ENCODE assay signal across 14 cellular contexts in genomic region chr15:52440414-52440813, GRCh38.
DNase-seq lines count a peak whose midpoint lies in the region; ATAC-seq, FAIRE-seq and TF ChIP-seq lines count a peak whose summit lies in the region.
"Had no signal": no experiment of that assay in that cellular context is flagged by ENCODE, and none has a peak within 500 bp of the region (broad histone marks: within the 10 kb centered on the region; RNA-seq: fewer than 3 reads in every experiment).

No MANE protein-coding gene starts in this region.

- intact Hi-C loops in HCT116 (cut with micrococcal nuclease): no loop called here

- H3K27me3 ChIP-seq in HCT116 (ENCODE audit: insufficient read depth, low read length) (no peaks in the 10 kb centered on the region), mesendoderm (ENCODE audit: insufficient read depth, low read length, poor library complexity) (no peaks in the 10 kb centered on the region), MG63 (no peaks in the 10 kb centered on the region)
- H3K27me3 ChIP-seq: hepatocyte had no signal

- H2BK15ac ChIP-seq in mesendoderm (replicated peaks; ENCODE audit: low read depth): no peak overlapping the region

- H3K79me2 ChIP-seq in HCT116 (ENCODE audit: insufficient read depth, low read length) (no peaks in the 10 kb centered on the region), mesendoderm (ENCODE audit: control insufficient read depth, insufficient read depth, low read length) (no peaks in the 10 kb centered on the region)
- H3K79me2 ChIP-seq: hepatocyte had no signal

- no peak overlapping the region for H3K56ac ChIP-seq in mesendoderm (ENCODE audit: low read length)

- H3K4me1 ChIP-seq in A549 (peaks cover 41% of the 10 kb centered on the region), HCT116 (ENCODE audit: control insufficient read depth in 1 of 2, insufficient read depth in 2 of 2, low read length in 2 of 2) (peaks cover 13 to 17% of the 10 kb centered on the region in 2 experiments), mesendoderm (ENCODE audit: control insufficient read depth, low read depth, low read length) (no peaks in the 10 kb centered on the region)

- no peak overlapping the region for H2AFZ ChIP-seq in HCT116 (ENCODE audit: low read depth, low read length, poor library complexity, severe bottlenecking)
- H2AFZ ChIP-seq: hepatocyte had no signal

- H2BK120ac ChIP-seq in mesendoderm (ENCODE audit: low read depth, low read length): no peak overlapping the region

- H3K79me1 ChIP-seq in mesendoderm (ENCODE audit: low read length): no peaks in the 10 kb centered on the region

- H2BK5ac ChIP-seq in mesendoderm (ENCODE audit: low read length): no peak overlapping the region

- no peaks in the 10 kb centered on the region for H4K20me1 ChIP-seq in HCT116 (ENCODE audit: insufficient read depth)

- H3K27me3 Mint-ChIP-seq in activated T-cell treated with anti-CD3 and anti-CD28 coated beads, Interleukin-2, amount 50 U/mL, for 72 hours (ENCODE audit: low read depth): no peaks in the 10 kb centered on the region

- H3K36me3 ChIP-seq in HCT116 (ENCODE audit: control insufficient read depth in 1 of 2, insufficient read depth in 2 of 2, low read length in 2 of 2) (no peaks in the 10 kb centered on the region), mesendoderm (ENCODE audit: control insufficient read depth, insufficient read depth, low read length) (no peaks in the 10 kb centered on the region), MG63 (no peaks in the 10 kb centered on the region)
- H3K36me3 ChIP-seq: thoracic aorta had no signal

- H2AK5ac ChIP-seq in mesendoderm (ENCODE audit: low read length): no peak overlapping the region

- POLR2A ChIA-PET in A549 (lab: Yijun Ruan, JAX): no interaction called here
- POLR2A ChIA-PET in HCT116 (lab: Charles Lee): no interaction called here

- H3K36me3 Mint-ChIP-seq in activated T-cell treated with anti-CD3 and anti-CD28 coated beads, Interleukin-2, amount 50 U/mL, for 72 hours (ENCODE audit: insufficient read depth in 2 of 2): no peaks in the 10 kb centered on the region

- TF ChIP-seq POLR2A in A549 (IDR thresholded peaks at IDR 0.05; ENCODE audit: low read length) (no peak), HCT116 (IDR thresholded peaks at IDR 0.05; ENCODE audit: borderline replicate concordance, extremely low read depth, insufficient read depth, insufficient read length) (no peak)

- RAD21 ChIA-PET in HCT116 (lab: Charles Lee; ENCODE audit: low non-redundant PET in 1 of 2, low total read pairs in 2 of 2, uncharacterized antibody in 2 of 2, unreplicated experiment in 2 of 2): no interaction called here

- peaks cover 27% of the 10 kb centered on the region for H3K4me1 Mint-ChIP-seq in activated T-cell treated with anti-CD3 and anti-CD28 coated beads, Interleukin-2, amount 50 U/mL, for 72 hours (ENCODE audit: low read depth)

- no peak overlapping the region for H4K5ac ChIP-seq in mesendoderm (ENCODE audit: low read length)

- no peak for TF ChIP-seq CTCF in A549 (IDR thresholded peaks at IDR 0.05)
- TF ChIP-seq CTCF in HCT116 (IDR thresholded peaks at IDR 0.05 in 2 of 3, conservative IDR thresholded peaks at IDR 0.05 in 1 of 3; ENCODE audit: borderline replicate concordance in 1 of 3, insufficient read depth in 1 of 3, low read depth in 2 of 3, low read length in 2 of 3): no peak

- 0 out of 6 replicates have a peak overlapping the region, but pooled peaks of 1 of the 2 experiments have one; percentile 4 for H3K27ac ChIP-seq in A549
- no peak overlapping the region for H3K27ac ChIP-seq in HCT116 (ENCODE audit: low read depth, low read length)
- no peak overlapping the region for H3K27ac ChIP-seq in mesendoderm (ENCODE audit: low read depth, low read length)
- H3K27ac ChIP-seq: hepatocyte, thoracic aorta had no signal

- WGBS in A549 (ENCODE audit: missing lambda C conversion rate): 61% methylated on average over 4 of the region's 4 CpGs
- no CpG with 5 or more reads among the region's 4 CpGs for WGBS in mesendoderm (ENCODE audit: extremely low coverage, insufficient coverage, low lambda C conversion rate)

- CTCF ChIA-PET in A549 (lab: Yijun Ruan, JAX): interaction anchor here (0.7 to 2.2 kb wide), 2 partner anchors 184 to 186 kb away, joined by 3 to 6 read pairs; no protein-coding TSS in a partner anchor
- CTCF ChIA-PET in HCT116 (lab: Charles Lee): no interaction called here

- no peak overlapping the region for H3K18ac ChIP-seq in mesendoderm (ENCODE audit: low read length)

- no TSS peak for BruUV-seq in HCT116 (replicated peaks; lab: Mats Ljungman, UMichigan)

- TF ChIP-seq RAD21 in A549 (conservative IDR thresholded peaks at IDR 0.05 in 1 of 2, IDR thresholded peaks at IDR 0.05 in 1 of 2): no peak
- TF ChIP-seq RAD21 in HCT116 (IDR thresholded peaks at IDR 0.05; ENCODE audit: low read depth): no peak

- ATAC-seq in A549 (peak in 1 of 2 experiments; percentile 71; a peak in 3 of 6 replicates), HCT116 (peak; percentile 87)
- peak; percentile 86 to 96 for ATAC-seq in activated T-cell treated with anti-CD3 and anti-CD28 coated beads, Interleukin-2, amount 50 U/mL, for 72 hours (replicated peaks in 1 of 2)

- H3K4me3 ChIP-seq in A549 (no peak overlapping the region), HCT116 (replicated peaks in 1 of 2; ENCODE audit: low read depth in 1 of 2, low read length in 2 of 2) (no peak overlapping the region), mesendoderm (ENCODE audit: low read length) (no peak overlapping the region), MG63 (no peak overlapping the region)
- H3K4me3 ChIP-seq: hepatocyte, thoracic aorta had no signal

- H3K9me3 ChIP-seq in A549 (no peaks in the 10 kb centered on the region), HCT116 (ENCODE audit: control insufficient read depth in 1 of 2, insufficient read depth in 1 of 2, low read depth in 1 of 2, low read length in 2 of 2) (no peaks in the 10 kb centered on the region), MG63 (no peaks in the 10 kb centered on the region)
- H3K9me3 ChIP-seq: thoracic aorta had no signal

- H3K4me2 ChIP-seq in A549: 0 out of 3 replicates have a peak overlapping the region, but pooled peaks have one; percentile 6
- peak overlapping the region; percentile 44 for H3K4me2 ChIP-seq in HCT116 (ENCODE audit: low read length)
- no peak overlapping the region for H3K4me2 ChIP-seq in mesendoderm (ENCODE audit: low read length)
- H3K4me2 ChIP-seq: hepatocyte had no signal

- H4K8ac ChIP-seq in mesendoderm (ENCODE audit: low read depth, low read length): no peak overlapping the region

- TF ChIP-seq EP300 in A549 (IDR thresholded peaks at IDR 0.05): no peak

- H3K9me3 Mint-ChIP-seq in activated T-cell treated with anti-CD3 and anti-CD28 coated beads, Interleukin-2, amount 50 U/mL, for 72 hours: no peaks in the 10 kb centered on the region

- no peak overlapping the region for H3K4ac ChIP-seq in mesendoderm (ENCODE audit: low read depth, low read length)

- H3K9ac ChIP-seq in HCT116 (ENCODE audit: low read length): no peak overlapping the region
- no peak overlapping the region for H3K9ac ChIP-seq in mesendoderm (ENCODE audit: low read length)

- no peak overlapping the region for H3K4me3 Mint-ChIP-seq in activated T-cell treated with anti-CD3 and anti-CD28 coated beads, Interleukin-2, amount 50 U/mL, for 72 hours

- no peaks in the 10 kb centered on the region for H3K9me2 ChIP-seq in HCT116 (ENCODE audit: insufficient read depth)

- peak overlapping the region; percentile 83 for H3K27ac Mint-ChIP-seq in activated T-cell treated with anti-CD3 and anti-CD28 coated beads, Interleukin-2, amount 50 U/mL, for 72 hours

- no peak overlapping the region for H3K23ac ChIP-seq in mesendoderm (ENCODE audit: low read length)

- FAIRE-seq in A549 (lab: Jason Lieb, UNC): no peak
- FAIRE-seq: GM18507 had no signal

- DNase-seq in A549 (ENCODE audit: low read depth in 1 of 2, low spot score in 1 of 2) (peak; percentile 33 to 68), HCT116 (ENCODE audit: low read depth, low spot score) (peak; percentile 45), mesendoderm (peak; percentile 45), NCI-H187 (lab: John Stamatoyannopoulos, UW) (no peak), MG63 (no peak), NCI-H526 (lab: John Stamatoyannopoulos, UW) (no peak), NCI-H748 treated with DMSO at 0.1 percent for 48 hours (lab: John Stamatoyannopoulos, UW) (no peak)
- DNase-seq in activated T-cell treated with anti-CD3 and anti-CD28 coated beads, Interleukin-2, amount 50 U/mL, for 72 hours: peak; percentile 52 to 53
- DNase-seq: activated CD8-positive, alpha-beta memory T cell treated with anti-CD3 and anti-CD28 coated beads, Interleukin-2, amount 50 U/mL, for 48 hours; dermis blood vessel endothelial cell; NCI-H524 had no signal

TF ChIP-seq in A549, 52 proteins besides CTCF, POLR2A, EP300 and RAD21:
- TF ChIP-seq FOSB (CRISPR knock-in tag; IDR thresholded peaks at IDR 0.05) (no peak), FOSL2 (IDR thresholded peaks at IDR 0.05) (peak; percentile 59), FOSL2 (CRISPR knock-in tag; IDR thresholded peaks at IDR 0.05) (peak; percentile 87), JUNB (IDR thresholded peaks at IDR 0.05) (peak; percentile 58), E2F6 (IDR thresholded peaks at IDR 0.05; ENCODE audit: borderline replicate concordance, low read depth) (no peak), JUN (IDR thresholded peaks at IDR 0.05) (0 out of 5 replicates have a peak, but pooled peaks of 1 of the 2 experiments have one; percentile 22), HEYL (CRISPR knock-in tag; IDR thresholded peaks at IDR 0.05) (no peak)
TF ChIP-seq in A549: peak in this region for 3.

TF ChIP-seq in HCT116, 20 proteins besides CTCF, POLR2A, EP300 and RAD21 (continues in another document):
- TF ChIP-seq EZH2 (IDR thresholded peaks at IDR 0.05) (no peak), FOSL1 (IDR thresholded peaks at IDR 0.05; ENCODE audit: low read depth) (peak; percentile 70), ZBTB33 (IDR thresholded peaks at IDR 0.05; ENCODE audit: extremely low read depth, insufficient replicate concordance, low read length) (no peak), ELF1 (IDR thresholded peaks at IDR 0.05; ENCODE audit: borderline replicate concordance, low read depth) (no peak), SRF (IDR thresholded peaks at IDR 0.05; ENCODE audit: low read depth) (no peak), ZFX (IDR thresholded peaks at IDR 0.05) (no peak)

Comparison
In these comparisons a context has a peak if more than half of its experiments do, and no peak if none do; other contexts are left out.
1. DNase-seq: peak in A549 (2 of 2), HCT116 (single experiment), activated T-cell treated with anti-CD3 and anti-CD28 coated beads, Interleukin-2, amount 50 U/mL, for 72 hours (2 of 2) and mesendoderm (single experiment); none in NCI-H187 (0 of 2), MG63 (single experiment), NCI-H526 (0 of 2) and NCI-H748 treated with DMSO at 0.1 percent for 48 hours (single experiment).